1 cellular context compared by ENCODE assay signal in the genomic region with DNA sequence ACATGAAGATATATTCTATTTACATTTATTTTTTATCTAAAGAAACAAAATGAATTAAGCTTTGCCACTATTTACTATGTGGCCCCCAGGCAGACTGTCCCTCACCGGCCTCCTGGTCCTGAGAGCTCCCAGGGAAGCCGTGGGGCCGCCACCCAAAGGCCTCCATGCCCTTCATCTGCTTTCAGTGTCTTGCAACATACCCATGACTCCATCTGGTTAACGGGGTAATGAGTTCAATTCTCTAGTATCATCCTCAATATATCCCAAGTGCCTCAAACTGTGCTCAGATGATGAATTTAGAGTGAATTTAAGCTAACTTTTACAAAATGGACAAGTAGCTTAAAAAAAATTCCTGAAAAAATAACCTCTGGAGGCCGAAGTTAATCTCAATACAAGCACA.
TF ChIP-seq lines count a peak whose summit lies in the region.

No MANE protein-coding gene starts in this region.

TF ChIP-seq in K562, 482 proteins besides CTCF, POLR2A, EP300 and RAD21:
- TF ChIP-seq, protein P1, sequence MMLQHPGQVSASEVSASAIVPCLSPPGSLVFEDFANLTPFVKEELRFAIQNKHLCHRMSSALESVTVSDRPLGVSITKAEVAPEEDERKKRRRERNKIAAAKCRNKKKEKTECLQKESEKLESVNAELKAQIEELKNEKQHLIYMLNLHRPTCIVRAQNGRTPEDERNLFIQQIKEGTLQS (IDR thresholded peaks at IDR 0.05) = peak; percentile 69
- TF ChIP-seq, protein P1 (CRISPR knock-in tag; conservative IDR thresholded peaks at IDR 0.05) = no peak
- TF ChIP-seq IFI16 (CRISPR knock-in tag; IDR thresholded peaks at IDR 0.05) = no peak
- TF ChIP-seq ZNF324 (CRISPR knock-in tag; IDR thresholded peaks at IDR 0.05) = no peak
- TF ChIP-seq CEBPG (CRISPR knock-in tag; IDR thresholded peaks at IDR 0.05) = peak; percentile 90
- TF ChIP-seq CEBPG (tag; conservative IDR thresholded peaks at IDR 0.05 in 1 of 2, IDR thresholded peaks at IDR 0.05 in 1 of 2) = peak; percentile 60 to 85; a peak in 3 of 4 replicates
- peak; percentile 32; the same call in 1 of the 2 replicates for TF ChIP-seq POLR2H (tag; IDR thresholded peaks at IDR 0.05; ENCODE audit: low read depth)
- 0 out of 2 replicates have a peak, but pooled peaks have one; percentile 64 for TF ChIP-seq ZSCAN32 (CRISPR knock-in tag; IDR thresholded peaks at IDR 0.05)
- 0 out of 2 replicates have a peak, but pooled peaks have one; percentile 42 for TF ChIP-seq BACH1 (tag; IDR thresholded peaks at IDR 0.05)
- TF ChIP-seq, protein P2, sequence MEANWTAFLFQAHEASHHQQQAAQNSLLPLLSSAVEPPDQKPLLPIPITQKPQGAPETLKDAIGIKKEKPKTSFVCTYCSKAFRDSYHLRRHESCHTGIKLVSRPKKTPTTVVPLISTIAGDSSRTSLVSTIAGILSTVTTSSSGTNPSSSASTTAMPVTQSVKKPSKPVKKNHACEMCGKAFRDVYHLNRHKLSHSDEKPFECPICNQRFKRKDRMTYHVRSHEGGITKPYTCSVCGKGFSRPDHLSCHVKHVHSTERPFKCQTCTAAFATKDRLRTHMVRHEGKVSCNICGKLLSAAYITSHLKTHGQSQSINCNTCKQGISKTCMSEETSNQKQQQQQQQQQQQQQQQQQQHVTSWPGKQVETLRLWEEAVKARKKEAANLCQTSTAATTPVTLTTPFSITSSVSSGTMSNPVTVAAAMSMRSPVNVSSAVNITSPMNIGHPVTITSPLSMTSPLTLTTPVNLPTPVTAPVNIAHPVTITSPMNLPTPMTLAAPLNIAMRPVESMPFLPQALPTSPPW (CRISPR knock-in tag; IDR thresholded peaks at IDR 0.05) = no peak
- TF ChIP-seq, protein P3, sequence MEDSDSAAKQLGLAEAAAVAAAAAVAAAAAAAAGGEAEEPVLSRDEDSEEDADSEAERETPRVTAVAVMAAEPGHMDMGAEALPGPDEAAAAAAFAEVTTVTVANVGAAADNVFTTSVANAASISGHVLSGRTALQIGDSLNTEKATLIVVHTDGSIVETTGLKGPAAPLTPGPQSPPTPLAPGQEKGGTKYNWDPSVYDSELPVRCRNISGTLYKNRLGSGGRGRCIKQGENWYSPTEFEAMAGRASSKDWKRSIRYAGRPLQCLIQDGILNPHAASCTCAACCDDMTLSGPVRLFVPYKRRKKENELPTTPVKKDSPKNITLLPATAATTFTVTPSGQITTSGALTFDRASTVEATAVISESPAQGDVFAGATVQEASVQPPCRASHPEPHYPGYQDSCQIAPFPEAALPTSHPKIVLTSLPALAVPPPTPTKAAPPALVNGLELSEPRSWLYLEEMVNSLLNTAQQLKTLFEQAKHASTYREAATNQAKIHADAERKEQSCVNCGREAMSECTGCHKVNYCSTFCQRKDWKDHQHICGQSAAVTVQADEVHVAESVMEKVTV (CRISPR knock-in tag; IDR thresholded peaks at IDR 0.05) = peak; percentile 10; the same call in 1 of the 2 replicates
- TF ChIP-seq DMBX1 (CRISPR knock-in tag; IDR thresholded peaks at IDR 0.05; ENCODE audit: borderline replicate concordance) = peak; percentile 70; the same call in 1 of the 2 replicates
- peak; percentile 80 for TF ChIP-seq CEBPB (tag; IDR thresholded peaks at IDR 0.05)
- TF ChIP-seq CXXC5 (CRISPR knock-in tag; IDR thresholded peaks at IDR 0.05) = peak; percentile 20; the same call in 1 of the 2 replicates
- 0 out of 2 replicates have a peak, but pooled peaks have one; percentile 22 for TF ChIP-seq GATAD2A (IDR thresholded peaks at IDR 0.05)
- TF ChIP-seq, protein P4, sequence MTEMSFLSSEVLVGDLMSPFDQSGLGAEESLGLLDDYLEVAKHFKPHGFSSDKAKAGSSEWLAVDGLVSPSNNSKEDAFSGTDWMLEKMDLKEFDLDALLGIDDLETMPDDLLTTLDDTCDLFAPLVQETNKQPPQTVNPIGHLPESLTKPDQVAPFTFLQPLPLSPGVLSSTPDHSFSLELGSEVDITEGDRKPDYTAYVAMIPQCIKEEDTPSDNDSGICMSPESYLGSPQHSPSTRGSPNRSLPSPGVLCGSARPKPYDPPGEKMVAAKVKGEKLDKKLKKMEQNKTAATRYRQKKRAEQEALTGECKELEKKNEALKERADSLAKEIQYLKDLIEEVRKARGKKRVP (CRISPR knock-in tag; IDR thresholded peaks at IDR 0.05) = peak; percentile 64
- TF ChIP-seq MYC (IDR thresholded peaks at IDR 0.05; ENCODE audit: low read depth, low read length) = 0 out of 2 replicates have a peak, but pooled peaks have one; percentile 19
- TF ChIP-seq MYC (CRISPR knock-in tag; IDR thresholded peaks at IDR 0.05; ENCODE audit: borderline replicate concordance, low read depth) = no peak
- TF ChIP-seq, protein P5, sequence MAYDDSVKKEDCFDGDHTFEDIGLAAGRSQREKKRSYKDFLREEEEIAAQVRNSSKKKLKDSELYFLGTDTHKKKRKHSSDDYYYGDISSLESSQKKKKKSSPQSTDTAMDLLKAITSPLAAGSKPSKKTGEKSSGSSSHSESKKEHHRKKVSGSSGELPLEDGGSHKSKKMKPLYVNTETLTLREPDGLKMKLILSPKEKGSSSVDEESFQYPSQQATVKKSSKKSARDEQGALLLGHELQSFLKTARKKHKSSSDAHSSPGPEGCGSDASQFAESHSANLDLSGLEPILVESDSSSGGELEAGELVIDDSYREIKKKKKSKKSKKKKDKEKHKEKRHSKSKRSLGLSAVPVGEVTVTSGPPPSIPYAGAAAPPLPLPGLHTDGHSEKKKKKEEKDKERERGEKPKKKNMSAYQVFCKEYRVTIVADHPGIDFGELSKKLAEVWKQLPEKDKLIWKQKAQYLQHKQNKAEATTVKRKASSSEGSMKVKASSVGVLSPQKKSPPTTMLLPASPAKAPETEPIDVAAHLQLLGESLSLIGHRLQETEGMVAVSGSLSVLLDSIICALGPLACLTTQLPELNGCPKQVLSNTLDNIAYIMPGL (CRISPR knock-in tag; IDR thresholded peaks at IDR 0.05) = no peak
